1 cellular context compared by ENCODE assay signal in genomic region chr6:43901330-43902230, GRCh38.
TF ChIP-seq lines count a peak whose summit lies in the region.

No MANE protein-coding gene starts in this region.

TF ChIP-seq in HepG2, 621 proteins besides CTCF, POLR2A, EP300 and RAD21 (continued from another document and continues in another):
- TF ChIP-seq, protein P1, sequence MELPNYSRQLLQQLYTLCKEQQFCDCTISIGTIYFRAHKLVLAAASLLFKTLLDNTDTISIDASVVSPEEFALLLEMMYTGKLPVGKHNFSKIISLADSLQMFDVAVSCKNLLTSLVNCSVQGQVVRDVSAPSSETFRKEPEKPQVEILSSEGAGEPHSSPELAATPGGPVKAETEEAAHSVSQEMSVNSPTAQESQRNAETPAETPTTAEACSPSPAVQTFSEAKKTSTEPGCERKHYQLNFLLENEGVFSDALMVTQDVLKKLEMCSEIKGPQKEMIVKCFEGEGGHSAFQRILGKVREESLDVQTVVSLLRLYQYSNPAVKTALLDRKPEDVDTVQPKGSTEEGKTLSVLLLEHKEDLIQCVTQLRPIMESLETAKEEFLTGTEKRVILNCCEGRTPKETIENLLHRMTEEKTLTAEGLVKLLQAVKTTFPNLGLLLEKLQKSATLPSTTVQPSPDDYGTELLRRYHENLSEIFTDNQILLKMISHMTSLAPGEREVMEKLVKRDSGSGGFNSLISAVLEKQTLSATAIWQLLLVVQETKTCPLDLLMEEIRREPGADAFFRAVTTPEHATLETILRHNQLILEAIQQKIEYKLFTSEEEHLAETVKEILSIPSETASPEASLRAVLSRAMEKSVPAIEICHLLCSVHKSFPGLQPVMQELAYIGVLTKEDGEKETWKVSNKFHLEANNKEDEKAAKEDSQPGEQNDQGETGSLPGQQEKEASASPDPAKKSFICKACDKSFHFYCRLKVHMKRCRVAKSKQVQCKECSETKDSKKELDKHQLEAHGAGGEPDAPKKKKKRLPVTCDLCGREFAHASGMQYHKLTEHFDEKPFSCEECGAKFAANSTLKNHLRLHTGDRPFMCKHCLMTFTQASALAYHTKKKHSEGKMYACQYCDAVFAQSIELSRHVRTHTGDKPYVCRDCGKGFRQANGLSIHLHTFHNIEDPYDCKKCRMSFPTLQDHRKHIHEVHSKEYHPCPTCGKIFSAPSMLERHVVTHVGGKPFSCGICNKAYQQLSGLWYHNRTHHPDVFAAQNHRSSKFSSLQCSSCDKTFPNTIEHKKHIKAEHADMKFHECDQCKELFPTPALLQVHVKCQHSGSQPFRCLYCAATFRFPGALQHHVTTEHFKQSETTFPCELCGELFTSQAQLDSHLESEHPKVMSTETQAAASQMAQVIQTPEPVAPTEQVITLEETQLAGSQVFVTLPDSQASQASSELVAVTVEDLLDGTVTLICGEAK (IDR thresholded peaks at IDR 0.05) = no peak
- TF ChIP-seq, protein P1 (CRISPR knock-in tag; IDR thresholded peaks at IDR 0.05) = no peak
- TF ChIP-seq RARA (CRISPR knock-in tag; IDR thresholded peaks at IDR 0.05) (0 out of 2 replicates have a peak, but pooled peaks have one; percentile 5), JUNB (CRISPR knock-in tag; IDR thresholded peaks at IDR 0.05; ENCODE audit: borderline replicate concordance) (no peak), ZBTB8A (CRISPR knock-in tag; IDR thresholded peaks at IDR 0.05; ENCODE audit: borderline replicate concordance, low read depth) (0 out of 2 replicates have a peak, but pooled peaks have one; percentile 46), ZNF17 (CRISPR knock-in tag; IDR thresholded peaks at IDR 0.05) (no peak), CBX2 (IDR thresholded peaks at IDR 0.05; ENCODE audit: low read depth, low read length) (no peak), CBX2 (CRISPR knock-in tag; IDR thresholded peaks at IDR 0.05; ENCODE audit: low read depth) (no peak), SKI (IDR thresholded peaks at IDR 0.05; ENCODE audit: partially characterized antibody) (no peak), ZC3H4 (CRISPR knock-in tag; IDR thresholded peaks at IDR 0.05; ENCODE audit: borderline replicate concordance) (no peak), TBX2 (CRISPR knock-in tag; IDR thresholded peaks at IDR 0.05; ENCODE audit: borderline replicate concordance) (0 out of 2 replicates have a peak, but pooled peaks have one; percentile 26), MEIS2 (CRISPR knock-in tag; IDR thresholded peaks at IDR 0.05) (no peak), ZNF773 (CRISPR knock-in tag; IDR thresholded peaks at IDR 0.05; ENCODE audit: borderline replicate concordance) (no peak), ZNF34 (CRISPR knock-in tag; IDR thresholded peaks at IDR 0.05; ENCODE audit: borderline replicate concordance) (0 out of 2 replicates have a peak, but pooled peaks have one; percentile 35), SOX6 (IDR thresholded peaks at IDR 0.05) (no peak), SOX6 (CRISPR knock-in tag; IDR thresholded peaks at IDR 0.05) (peak; percentile 54), ZBTB46 (CRISPR knock-in tag; IDR thresholded peaks at IDR 0.05; ENCODE audit: borderline replicate concordance) (no peak), ZMYM4 (CRISPR knock-in tag; IDR thresholded peaks at IDR 0.05) (peak; percentile 46; the same call in 1 of the 2 replicates), SOX13 (IDR thresholded peaks at IDR 0.05) (no peak), SOX13 (CRISPR knock-in tag; conservative IDR thresholded peaks at IDR 0.05 in 1 of 2, IDR thresholded peaks at IDR 0.05 in 1 of 2) (peak in 1 of 2 experiments; percentile 27; a peak in 1 of 4 replicates), ATF2 (CRISPR knock-in tag; IDR thresholded peaks at IDR 0.05) (no peak)
- TF ChIP-seq, protein P2, sequence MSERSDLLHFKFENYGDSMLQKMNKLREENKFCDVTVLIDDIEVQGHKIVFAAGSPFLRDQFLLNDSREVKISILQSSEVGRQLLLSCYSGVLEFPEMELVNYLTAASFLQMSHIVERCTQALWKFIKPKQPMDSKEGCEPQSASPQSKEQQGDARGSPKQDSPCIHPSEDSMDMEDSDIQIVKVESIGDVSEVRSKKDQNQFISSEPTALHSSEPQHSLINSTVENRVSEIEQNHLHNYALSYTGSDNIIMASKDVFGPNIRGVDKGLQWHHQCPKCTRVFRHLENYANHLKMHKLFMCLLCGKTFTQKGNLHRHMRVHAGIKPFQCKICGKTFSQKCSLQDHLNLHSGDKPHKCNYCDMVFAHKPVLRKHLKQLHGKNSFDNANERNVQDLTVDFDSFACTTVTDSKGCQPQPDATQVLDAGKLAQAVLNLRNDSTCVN (CRISPR knock-in tag; IDR thresholded peaks at IDR 0.05; ENCODE audit: borderline replicate concordance) = no peak
- TF ChIP-seq, protein P3, sequence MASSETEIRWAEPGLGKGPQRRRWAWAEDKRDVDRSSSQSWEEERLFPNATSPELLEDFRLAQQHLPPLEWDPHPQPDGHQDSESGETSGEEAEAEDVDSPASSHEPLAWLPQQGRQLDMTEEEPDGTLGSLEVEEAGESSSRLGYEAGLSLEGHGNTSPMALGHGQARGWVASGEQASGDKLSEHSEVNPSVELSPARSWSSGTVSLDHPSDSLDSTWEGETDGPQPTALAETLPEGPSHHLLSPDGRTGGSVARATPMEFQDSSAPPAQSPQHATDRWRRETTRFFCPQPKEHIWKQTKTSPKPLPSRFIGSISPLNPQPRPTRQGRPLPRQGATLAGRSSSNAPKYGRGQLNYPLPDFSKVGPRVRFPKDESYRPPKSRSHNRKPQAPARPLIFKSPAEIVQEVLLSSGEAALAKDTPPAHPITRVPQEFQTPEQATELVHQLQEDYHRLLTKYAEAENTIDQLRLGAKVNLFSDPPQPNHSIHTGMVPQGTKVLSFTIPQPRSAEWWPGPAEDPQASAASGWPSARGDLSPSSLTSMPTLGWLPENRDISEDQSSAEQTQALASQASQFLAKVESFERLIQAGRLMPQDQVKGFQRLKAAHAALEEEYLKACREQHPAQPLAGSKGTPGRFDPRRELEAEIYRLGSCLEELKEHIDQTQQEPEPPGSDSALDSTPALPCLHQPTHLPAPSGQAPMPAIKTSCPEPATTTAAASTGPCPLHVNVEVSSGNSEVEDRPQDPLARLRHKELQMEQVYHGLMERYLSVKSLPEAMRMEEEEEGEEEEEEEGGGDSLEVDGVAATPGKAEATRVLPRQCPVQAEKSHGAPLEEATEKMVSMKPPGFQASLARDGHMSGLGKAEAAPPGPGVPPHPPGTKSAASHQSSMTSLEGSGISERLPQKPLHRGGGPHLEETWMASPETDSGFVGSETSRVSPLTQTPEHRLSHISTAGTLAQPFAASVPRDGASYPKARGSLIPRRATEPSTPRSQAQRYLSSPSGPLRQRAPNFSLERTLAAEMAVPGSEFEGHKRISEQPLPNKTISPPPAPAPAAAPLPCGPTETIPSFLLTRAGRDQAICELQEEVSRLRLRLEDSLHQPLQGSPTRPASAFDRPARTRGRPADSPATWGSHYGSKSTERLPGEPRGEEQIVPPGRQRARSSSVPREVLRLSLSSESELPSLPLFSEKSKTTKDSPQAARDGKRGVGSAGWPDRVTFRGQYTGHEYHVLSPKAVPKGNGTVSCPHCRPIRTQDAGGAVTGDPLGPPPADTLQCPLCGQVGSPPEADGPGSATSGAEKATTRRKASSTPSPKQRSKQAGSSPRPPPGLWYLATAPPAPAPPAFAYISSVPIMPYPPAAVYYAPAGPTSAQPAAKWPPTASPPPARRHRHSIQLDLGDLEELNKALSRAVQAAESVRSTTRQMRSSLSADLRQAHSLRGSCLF (CRISPR knock-in tag; IDR thresholded peaks at IDR 0.05; ENCODE audit: borderline replicate concordance) = no peak
- TF ChIP-seq, protein P4, sequence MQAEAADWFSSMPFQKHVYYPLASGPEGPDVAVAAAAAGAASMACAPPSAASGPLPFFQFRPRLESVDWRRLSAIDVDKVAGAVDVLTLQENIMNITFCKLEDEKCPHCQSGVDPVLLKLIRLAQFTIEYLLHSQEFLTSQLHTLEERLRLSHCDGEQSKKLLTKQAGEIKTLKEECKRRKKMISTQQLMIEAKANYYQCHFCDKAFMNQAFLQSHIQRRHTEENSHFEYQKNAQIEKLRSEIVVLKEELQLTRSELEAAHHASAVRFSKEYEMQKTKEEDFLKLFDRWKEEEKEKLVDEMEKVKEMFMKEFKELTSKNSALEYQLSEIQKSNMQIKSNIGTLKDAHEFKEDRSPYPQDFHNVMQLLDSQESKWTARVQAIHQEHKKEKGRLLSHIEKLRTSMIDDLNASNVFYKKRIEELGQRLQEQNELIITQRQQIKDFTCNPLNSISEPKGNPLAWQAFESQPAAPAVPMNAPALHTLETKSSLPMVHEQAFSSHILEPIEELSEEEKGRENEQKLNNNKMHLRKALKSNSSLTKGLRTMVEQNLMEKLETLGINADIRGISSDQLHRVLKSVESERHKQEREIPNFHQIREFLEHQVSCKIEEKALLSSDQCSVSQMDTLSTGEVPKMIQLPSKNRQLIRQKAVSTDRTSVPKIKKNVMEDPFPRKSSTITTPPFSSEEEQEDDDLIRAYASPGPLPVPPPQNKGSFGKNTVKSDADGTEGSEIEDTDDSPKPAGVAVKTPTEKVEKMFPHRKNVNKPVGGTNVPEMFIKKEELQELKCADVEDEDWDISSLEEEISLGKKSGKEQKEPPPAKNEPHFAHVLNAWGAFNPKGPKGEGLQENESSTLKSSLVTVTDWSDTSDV (CRISPR knock-in tag; IDR thresholded peaks at IDR 0.05) = 0 out of 2 replicates have a peak, but pooled peaks have one; percentile 27
- TF ChIP-seq, protein P5, sequence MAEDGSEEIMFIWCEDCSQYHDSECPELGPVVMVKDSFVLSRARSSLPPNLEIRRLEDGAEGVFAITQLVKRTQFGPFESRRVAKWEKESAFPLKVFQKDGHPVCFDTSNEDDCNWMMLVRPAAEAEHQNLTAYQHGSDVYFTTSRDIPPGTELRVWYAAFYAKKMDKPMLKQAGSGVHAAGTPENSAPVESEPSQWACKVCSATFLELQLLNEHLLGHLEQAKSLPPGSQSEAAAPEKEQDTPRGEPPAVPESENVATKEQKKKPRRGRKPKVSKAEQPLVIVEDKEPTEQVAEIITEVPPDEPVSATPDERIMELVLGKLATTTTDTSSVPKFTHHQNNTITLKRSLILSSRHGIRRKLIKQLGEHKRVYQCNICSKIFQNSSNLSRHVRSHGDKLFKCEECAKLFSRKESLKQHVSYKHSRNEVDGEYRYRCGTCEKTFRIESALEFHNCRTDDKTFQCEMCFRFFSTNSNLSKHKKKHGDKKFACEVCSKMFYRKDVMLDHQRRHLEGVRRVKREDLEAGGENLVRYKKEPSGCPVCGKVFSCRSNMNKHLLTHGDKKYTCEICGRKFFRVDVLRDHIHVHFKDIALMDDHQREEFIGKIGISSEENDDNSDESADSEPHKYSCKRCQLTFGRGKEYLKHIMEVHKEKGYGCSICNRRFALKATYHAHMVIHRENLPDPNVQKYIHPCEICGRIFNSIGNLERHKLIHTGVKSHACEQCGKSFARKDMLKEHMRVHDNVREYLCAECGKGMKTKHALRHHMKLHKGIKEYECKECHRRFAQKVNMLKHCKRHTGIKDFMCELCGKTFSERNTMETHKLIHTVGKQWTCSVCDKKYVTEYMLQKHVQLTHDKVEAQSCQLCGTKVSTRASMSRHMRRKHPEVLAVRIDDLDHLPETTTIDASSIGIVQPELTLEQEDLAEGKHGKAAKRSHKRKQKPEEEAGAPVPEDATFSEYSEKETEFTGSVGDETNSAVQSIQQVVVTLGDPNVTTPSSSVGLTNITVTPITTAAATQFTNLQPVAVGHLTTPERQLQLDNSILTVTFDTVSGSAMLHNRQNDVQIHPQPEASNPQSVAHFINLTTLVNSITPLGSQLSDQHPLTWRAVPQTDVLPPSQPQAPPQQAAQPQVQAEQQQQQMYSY (CRISPR knock-in tag; IDR thresholded peaks at IDR 0.05) = no peak
- TF ChIP-seq, protein P6, sequence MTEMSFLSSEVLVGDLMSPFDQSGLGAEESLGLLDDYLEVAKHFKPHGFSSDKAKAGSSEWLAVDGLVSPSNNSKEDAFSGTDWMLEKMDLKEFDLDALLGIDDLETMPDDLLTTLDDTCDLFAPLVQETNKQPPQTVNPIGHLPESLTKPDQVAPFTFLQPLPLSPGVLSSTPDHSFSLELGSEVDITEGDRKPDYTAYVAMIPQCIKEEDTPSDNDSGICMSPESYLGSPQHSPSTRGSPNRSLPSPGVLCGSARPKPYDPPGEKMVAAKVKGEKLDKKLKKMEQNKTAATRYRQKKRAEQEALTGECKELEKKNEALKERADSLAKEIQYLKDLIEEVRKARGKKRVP (CRISPR knock-in tag; IDR thresholded peaks at IDR 0.05) = peak in 1 of 2 experiments; percentile 70; a peak in 1 of 4 replicates
